Comparison of ENCODE assay signal across 8 cellular contexts in genomic region chr17:1179635-1180433, GRCh38. TPM values are rescaled to one million over a fixed set of nuclear protein-coding genes. Genes with fewer than 3 reads are reported as not detected.
DNase-seq lines count a peak whose midpoint lies in the region; ATAC-seq and TF ChIP-seq lines count a peak whose summit lies in the region.

TSS of gene ABR (minus strand) at chr17:1179981. CDS start at chr17:1179727, 254 bp downstream.

- H3K4me3 Mint-ChIP-seq in progenitor cell of endocrine pancreas (ENCODE audit: low read depth): peak within 1 kb of the TSS; percentile 79

- H3K36me3 Mint-ChIP-seq in activated naive CD4-positive, alpha-beta T cell treated with anti-CD3 and anti-CD28 coated beads, Interleukin-2, amount 50 U/mL, for 72 hours: no peaks in the 10 kb centered on the region
- peaks cover 2% of the 10 kb centered on the region for H3K36me3 Mint-ChIP-seq in progenitor cell of endocrine pancreas (ENCODE audit: insufficient read depth)

- CTCF ChIA-PET in RWPE1 (lab: Yijun Ruan, JAX): interaction anchor here (1.0 to 1.3 kb wide), 2 partner anchors 8 to 57 kb away, joined by 3 to 4 read pairs; no protein-coding TSS in a partner anchor

- POLR2A ChIA-PET in RWPE1 (lab: Yijun Ruan, JAX; ENCODE audit: low non-redundant PET): no interaction called here

- intact Hi-C loops in cardiac septum (cut with DNase I): no loop called here

- H3K4me1 Mint-ChIP-seq in progenitor cell of endocrine pancreas (ENCODE audit: low read depth): peaks cover 2% of the 10 kb centered on the region

- H3K27me3 Mint-ChIP-seq in progenitor cell of endocrine pancreas: peaks cover 44% of the 10 kb centered on the region

- H3K27ac ChIP-seq in RWPE1: no peak within 1 kb of the TSS

- no peak for TF ChIP-seq CTCF in RWPE1 (conservative IDR thresholded peaks at IDR 0.05; ENCODE audit: low read depth)
- TF ChIP-seq CTCF in progenitor cell of endocrine pancreas (IDR thresholded peaks at IDR 0.05; ENCODE audit: unreplicated experiment): no peak

- H3K4me3 ChIP-seq in GM08714 (ENCODE audit: low read length): peak within 1 kb of the TSS; percentile 67

- H3K9me3 Mint-ChIP-seq in activated naive CD4-positive, alpha-beta T cell treated with anti-CD3 and anti-CD28 coated beads, Interleukin-2, amount 50 U/mL, for 72 hours: no peaks in the 10 kb centered on the region
- no peaks in the 10 kb centered on the region for H3K9me3 Mint-ChIP-seq in progenitor cell of endocrine pancreas (ENCODE audit: low read depth)

- ATAC-seq in activated naive CD4-positive, alpha-beta T cell treated with anti-CD3 and anti-CD28 coated beads, Interleukin-2, amount 50 U/mL, for 72 hours: peak; percentile 51 to 77
- ATAC-seq in GM21447 (IDR thresholded peaks at IDR 0.05; ENCODE audit: unreplicated experiment) (no peak), GM21360 (IDR thresholded peaks at IDR 0.05; ENCODE audit: unreplicated experiment) (no peak)

- peak within 1 kb of the TSS in 1 of 2 donors; percentile 79 for H3K27ac Mint-ChIP-seq in activated naive CD4-positive, alpha-beta T cell treated with anti-CD3 and anti-CD28 coated beads, Interleukin-2, amount 50 U/mL, for 72 hours
- H3K27ac Mint-ChIP-seq in progenitor cell of endocrine pancreas: no peak within 1 kb of the TSS

- peak; percentile 36 for DNase-seq in RWPE1 (ENCODE audit: low spot score)
- peak in 1 of 2 donors; percentile 40 for DNase-seq in activated naive CD4-positive, alpha-beta T cell treated with anti-CD3 and anti-CD28 coated beads, Interleukin-2, amount 50 U/mL, for 72 hours (ENCODE audit: low spot score in 2 of 2)
- no peak for DNase-seq in cardiac septum (ENCODE audit: low spot score)
- peak; percentile 34 for DNase-seq in progenitor cell of endocrine pancreas (ENCODE audit: low spot score, unreplicated experiment)
- no peak for DNase-seq in NCI-H345 (lab: John Stamatoyannopoulos, UW)

RNA-seq across cellular contexts. Expression of gene ABR, which starts in this region (rescaled TPM):
- 10 to 100 TPM; 36.0 to 45.8 TPM for total RNA-seq in activated naive CD4-positive, alpha-beta T cell treated with anti-CD3 and anti-CD28 coated beads, Interleukin-2, amount 50 U/mL, for 72 hours
- total RNA-seq in cardiac septum: 158 TPM
- 61.0 and 64.6 TPM in 2 replicates for total RNA-seq in progenitor cell of endocrine pancreas

Comparison
In these comparisons a context has a peak if more than half of its experiments do, and no peak if none do; other contexts are left out.
1. DNase-seq: peak in RWPE1 (single experiment) and progenitor cell of endocrine pancreas (single experiment); none in cardiac septum (single experiment) and NCI-H345 (single experiment).
2. ATAC-seq: peak in activated naive CD4-positive, alpha-beta T cell treated with anti-CD3 and anti-CD28 coated beads, Interleukin-2, amount 50 U/mL, for 72 hours (2 of 2); none in GM21447 (single experiment) and GM21360 (single experiment).